Comparison of ENCODE assay signal across 8 cellular contexts in genomic region chr6:88165087-88165876, GRCh38. TPM values are rescaled to one million over a fixed set of nuclear protein-coding genes. Genes with fewer than 3 reads are reported as not detected.
DNase-seq lines count a peak whose midpoint lies in the region; ATAC-seq, FAIRE-seq and TF ChIP-seq lines count a peak whose summit lies in the region.

No MANE protein-coding gene starts in this region.

- peak overlapping the region; percentile 100 for H3K4me3 Mint-ChIP-seq in glutamatergic neuron (ENCODE audit: unreplicated experiment)

- H3K4me1 ChIP-seq in A549 (peaks cover 6% of the 10 kb centered on the region; the same call in 1 of the 3 replicates), RWPE2 (ENCODE audit: insufficient read depth, poor library complexity, severe bottlenecking) (no peaks in the 10 kb centered on the region), small intestine (ENCODE audit: control insufficient read depth in 2 of 2, insufficient read depth in 1 of 2, low read depth in 1 of 2, low read length in 1 of 2) (no peaks in the 10 kb centered on the region)

- no peak for TF ChIP-seq RAD21 in A549 (conservative IDR thresholded peaks at IDR 0.05 in 1 of 2, IDR thresholded peaks at IDR 0.05 in 1 of 2)

- FAIRE-seq in A549 (lab: Jason Lieb, UNC) (no peak), GM19239 (lab: Jason Lieb, UNC) (peak; percentile 88), small intestine (lab: Jason Lieb, UNC) (no peak)

- no peak for ATAC-seq in A549
- ATAC-seq in RWPE2 (ENCODE audit: low read depth) = peak; percentile 11; the same call in 2 of the 3 replicates

- peaks cover 7% of the 10 kb centered on the region for H3K36me3 Mint-ChIP-seq in glutamatergic neuron (ENCODE audit: unreplicated experiment)

- H3K27me3 ChIP-seq in RWPE2 (ENCODE audit: insufficient read depth, poor library complexity, severe bottlenecking) (peaks cover 83% of the 10 kb centered on the region), small intestine (ENCODE audit: control insufficient read depth in 2 of 2, insufficient read depth in 2 of 2, low read length in 2 of 2) (peaks cover 4 to 27% of the 10 kb centered on the region in 2 donors)

- no peak for TF ChIP-seq POLR2A in A549 (IDR thresholded peaks at IDR 0.05; ENCODE audit: low read length)

- H3K9me3 ChIP-seq in A549 = no peaks in the 10 kb centered on the region
- H3K9me3 ChIP-seq in RWPE2 (ENCODE audit: severe bottlenecking) = no peaks in the 10 kb centered on the region
- no peaks in the 10 kb centered on the region for H3K9me3 ChIP-seq in small intestine (ENCODE audit: control insufficient read depth, low read depth)

- no peak for DNase-seq in A549 (ENCODE audit: low read depth in 1 of 2, low spot score in 1 of 2)
- DNase-seq in GM19239 (ENCODE audit: insufficient read length, low spot score) = no peak
- DNase-seq in RWPE2 (ENCODE audit: low spot score) = no peak
- DNase-seq in glutamatergic neuron = no peak
- DNase-seq in small intestine = no peak
- DNase-seq in hypothalamus (lab: John Stamatoyannopoulos, UW) = no peak
- no peak for DNase-seq in RPMI8226
- no peak for DNase-seq in dedifferentiated amniotic fluid mesenchymal stem cell (ENCODE audit: extremely low spot score)

- WGBS in A549 (ENCODE audit: missing lambda C conversion rate) = 2% methylated on average over 16 of the region's 20 CpGs
- 2 to 6% (median 5%) methylated on average over 20 of the region's 20 CpGs for WGBS in small intestine, 3 donors

- TF ChIP-seq CTCF in A549 (IDR thresholded peaks at IDR 0.05) = no peak
- TF ChIP-seq CTCF in RWPE2 (IDR thresholded peaks at IDR 0.05; ENCODE audit: poor library complexity, severe bottlenecking) = no peak
- TF ChIP-seq CTCF in glutamatergic neuron (IDR thresholded peaks at IDR 0.05; ENCODE audit: partially characterized antibody, unreplicated experiment) = no peak

- peaks cover 28% of the 10 kb centered on the region for H3K4me1 Mint-ChIP-seq in glutamatergic neuron (ENCODE audit: low read depth, unreplicated experiment)

- H3K27ac ChIP-seq in A549 (peak overlapping the region; percentile 45 to 82; a peak in 4 of 6 replicates), RWPE2 (ENCODE audit: poor library complexity, severe bottlenecking) (no peak overlapping the region), small intestine (ENCODE audit: low read depth in 1 of 2, low read length in 1 of 2) (no peak overlapping the region)

- H3K27me3 Mint-ChIP-seq in glutamatergic neuron (ENCODE audit: unreplicated experiment) = peaks cover 17% of the 10 kb centered on the region

- peak overlapping the region; percentile 68 for H3K4me3 ChIP-seq in A549
- H3K4me3 ChIP-seq in RWPE2 (ENCODE audit: severe bottlenecking) = peak overlapping the region; percentile 27
- H3K4me3 ChIP-seq in small intestine (ENCODE audit: low read depth in 1 of 2, low read length in 2 of 2) = peak overlapping the region; percentile 43 to 59

- TF ChIP-seq EP300 in A549 (IDR thresholded peaks at IDR 0.05) = no peak

- no peaks in the 10 kb centered on the region for H3K36me3 ChIP-seq in RWPE2 (ENCODE audit: low read depth)
- no peaks in the 10 kb centered on the region for H3K36me3 ChIP-seq in small intestine (ENCODE audit: control insufficient read depth in 2 of 2, insufficient read depth in 2 of 2, low read length in 2 of 2)

- H3K27ac Mint-ChIP-seq in glutamatergic neuron (ENCODE audit: unreplicated experiment) = peak overlapping the region; percentile 99

- POLR2A ChIA-PET in A549 (lab: Yijun Ruan, JAX) = no interaction called here

- H3K9me3 Mint-ChIP-seq in glutamatergic neuron (ENCODE audit: unreplicated experiment) = peaks cover 20% of the 10 kb centered on the region

- CTCF ChIA-PET in A549 (lab: Yijun Ruan, JAX) = interaction anchor here (0.6 kb wide), 1 partner anchor 706 kb away, joined by 3 read pairs; no protein-coding TSS in a partner anchor

- peak overlapping the region; percentile 95 for H3K4me2 ChIP-seq in A549

TF ChIP-seq in A549, 52 proteins besides CTCF, POLR2A, EP300 and RAD21:
- TF ChIP-seq EHMT2 (IDR thresholded peaks at IDR 0.05; ENCODE audit: low read depth) (no peak), MYC (IDR thresholded peaks at IDR 0.05; ENCODE audit: borderline replicate concordance, low read length) (no peak), CHD4 (IDR thresholded peaks at IDR 0.05; ENCODE audit: borderline replicate concordance) (no peak), CBX8 (IDR thresholded peaks at IDR 0.05) (peak; percentile 78; the same call in 1 of the 2 replicates), ZNF302 (CRISPR knock-in tag; IDR thresholded peaks at IDR 0.05) (no peak), PBX3 (IDR thresholded peaks at IDR 0.05) (no peak), PHF8 (IDR thresholded peaks at IDR 0.05; ENCODE audit: borderline replicate concordance, low read depth) (no peak), HEYL (CRISPR knock-in tag; IDR thresholded peaks at IDR 0.05) (no peak), RNF2 (IDR thresholded peaks at IDR 0.05; ENCODE audit: borderline replicate concordance, low read depth) (0 out of 2 replicates have a peak, but pooled peaks have one; percentile 57), FOSB (CRISPR knock-in tag; IDR thresholded peaks at IDR 0.05) (no peak)

RNA-seq across cellular contexts. Expression of gene CNR1, which starts 0.9 kb away (rescaled TPM):
- polyA plus RNA-seq in A549 (2011; rRNA removed) = 0.05 and 0.06 TPM in 2 replicates
- 0.04 and 0.06 TPM in 2 replicates for polyA plus RNA-seq in A549 (2012; cell fraction: cytosol; rRNA removed)
- polyA plus RNA-seq in A549 (2012; cell fraction: nucleus; rRNA removed) = 0.07 and 0.84 TPM in 2 replicates
- 0.72 to 0.79 TPM (median 0.79 TPM) in 3 replicates for polyA plus RNA-seq in A549 (2017; fragmentation: RNase III; extraction: RNeasy Plus Mini Kit Qiagen cat#74134 plus additional on column Dnase treatment)
- polyA minus RNA-seq in A549 (2011; rRNA and poly(A)+ RNA removed) = 0.45 TPM in 1 of 2 replicates, not detected in the other
- total RNA-seq in glutamatergic neuron (ENCODE audit: unreplicated experiment) = 143 TPM
- 1 to 10 TPM in 1 of 3 donors, under 1 TPM in 1, not detected in 1; 0.27 to 5.6 TPM for polyA plus RNA-seq in small intestine

Comparison
In these comparisons a context has a peak if more than half of its experiments do, and no peak if none do; other contexts are left out.
1. H3K27ac ChIP-seq: peak in A549 (2 of 2); none in RWPE2 (single experiment) and small intestine (0 of 2).
2. Peak in every context shown above with its lines, with median percentiles within 50 percentile points of each other: H3K4me3 ChIP-seq.